ENCODE assay signal across 8 cellular contexts in genomic region chr2:45771251-45771650, GRCh38.
DNase-seq lines count a peak whose midpoint lies in the region; ATAC-seq and TF ChIP-seq lines count a peak whose summit lies in the region.

No MANE protein-coding gene starts in this region.

- no peak for TF ChIP-seq CTCF in upper lobe of left lung (IDR thresholded peaks at IDR 0.05)

- H3K4me3 Mint-ChIP-seq in activated T-helper 17 cell treated with anti-CD3 and anti-CD28 coated beads, Interleukin-2, amount 50 U/mL, for 72 hours = no peak overlapping the region

- DNase-seq in NCI-H1092 treated with DMSO at 0.1 percent for 48 hours (lab: John Stamatoyannopoulos, UW) (peak; percentile 36), NCI-H1092 (lab: John Stamatoyannopoulos, UW) (no peak), left lobe of liver (ENCODE audit: low spot score) (no peak), upper lobe of left lung (peak; percentile 21 to 56), activated T-cell treated with anti-CD3 and anti-CD28 coated beads for 4 hours (no peak)

- peaks cover 21 to 64% (median 36%) of the 10 kb centered on the region in 4 donors for H3K4me1 ChIP-seq in upper lobe of left lung

- no peaks in the 10 kb centered on the region for H3K36me3 ChIP-seq in upper lobe of left lung

- H3K27ac Mint-ChIP-seq in activated T-helper 17 cell treated with anti-CD3 and anti-CD28 coated beads, Interleukin-2, amount 50 U/mL, for 72 hours = peak overlapping the region; percentile 5

- peak in 1 of 4 donors; percentile 32 for TF ChIP-seq POLR2A in upper lobe of left lung (IDR thresholded peaks at IDR 0.05)

- H3K4me3 ChIP-seq in upper lobe of left lung = peak overlapping the region in 2 of 4 donors; percentile 21 to 23

- 25 to 29% methylated on average over 10 of the region's 10 CpGs for WGBS in upper lobe of left lung, 2 donors

- peak overlapping the region; percentile 57 to 75 (median 68) for H3K27ac ChIP-seq in upper lobe of left lung

- H3K27me3 Mint-ChIP-seq in activated T-helper 17 cell treated with anti-CD3 and anti-CD28 coated beads, Interleukin-2, amount 50 U/mL, for 72 hours = no peaks in the 10 kb centered on the region

- no peaks in the 10 kb centered on the region for H3K9me3 ChIP-seq in upper lobe of left lung

- no peaks in the 10 kb centered on the region for H3K36me3 Mint-ChIP-seq in activated T-helper 17 cell treated with anti-CD3 and anti-CD28 coated beads, Interleukin-2, amount 50 U/mL, for 72 hours (ENCODE audit: low read depth)

- H3K9me3 Mint-ChIP-seq in activated T-helper 17 cell treated with anti-CD3 and anti-CD28 coated beads, Interleukin-2, amount 50 U/mL, for 72 hours = no peaks in the 10 kb centered on the region

- H3K27me3 ChIP-seq in upper lobe of left lung = no peaks in the 10 kb centered on the region

- no peaks in the 10 kb centered on the region for H3K4me1 Mint-ChIP-seq in activated T-helper 17 cell treated with anti-CD3 and anti-CD28 coated beads, Interleukin-2, amount 50 U/mL, for 72 hours

- peak in 1 of 4 donors; percentile 7 for TF ChIP-seq EP300 in upper lobe of left lung (IDR thresholded peaks at IDR 0.05)

- no peak for ATAC-seq in activated T-helper 17 cell treated with anti-CD3 and anti-CD28 coated beads, Interleukin-2, amount 50 U/mL, for 72 hours (replicated peaks)
- ATAC-seq in left lobe of liver = peak; percentile 61
- ATAC-seq in upper lobe of left lung (ENCODE audit: low FRiP score in 2 of 2) = peak; percentile 57 to 76
- ATAC-seq in HG03095 (IDR thresholded peaks at IDR 0.05; ENCODE audit: unreplicated experiment) = no peak
- ATAC-seq in GM19035 (IDR thresholded peaks at IDR 0.05; ENCODE audit: unreplicated experiment) = no peak

Comparison
In these comparisons a context has a peak if more than half of its experiments do, and no peak if none do; other contexts are left out.
1. DNase-seq: peak in NCI-H1092 treated with DMSO at 0.1 percent for 48 hours (single experiment) and upper lobe of left lung (2 of 2); none in NCI-H1092 (single experiment), left lobe of liver (single experiment) and activated T-cell treated with anti-CD3 and anti-CD28 coated beads for 4 hours (single experiment).
2. ATAC-seq: peak in left lobe of liver (single experiment) and upper lobe of left lung (2 of 2); none in activated T-helper 17 cell treated with anti-CD3 and anti-CD28 coated beads, Interleukin-2, amount 50 U/mL, for 72 hours (single experiment), HG03095 (single experiment) and GM19035 (single experiment).